9 cellular contexts compared by ENCODE assay signal in genomic region chr7:45088146-45088701, GRCh38. TPM values are rescaled to one million over a fixed set of nuclear protein-coding genes. Genes with fewer than 3 reads are reported as not detected.
A peak's percentile ranks its signal among the peaks of the same experiment; 100 is the strongest.
DNase-seq lines count a peak whose midpoint lies in the region; ATAC-seq and TF ChIP-seq lines count a peak whose summit lies in the region.
"Had no signal": no experiment of that assay in that cellular context is flagged by ENCODE, and none has a peak within 500 bp of the region (broad histone marks: within the 10 kb centered on the region; RNA-seq: fewer than 3 reads in every experiment).

No MANE protein-coding gene starts in this region.

- no peaks in the 10 kb centered on the region for H3K4me1 ChIP-seq in cardiac muscle cell (ENCODE audit: low read depth)
- peaks cover 5 to 24% (median 22%) of the 10 kb centered on the region in 4 donors for H3K4me1 ChIP-seq in esophagus muscularis mucosa
- H3K4me1 ChIP-seq in neural progenitor cell, result peaks cover 6% of the 10 kb centered on the region
- H3K4me1 ChIP-seq in aorta (ENCODE audit: control insufficient read depth in 1 of 2, insufficient read depth in 2 of 2, low read length in 2 of 2), result no peaks in the 10 kb centered on the region

- no peaks in the 10 kb centered on the region for H3K36me3 Mint-ChIP-seq in neural progenitor cell

- H3K36me3 ChIP-seq in cardiac muscle cell, result no peaks in the 10 kb centered on the region
- H3K36me3 ChIP-seq in esophagus muscularis mucosa, result peaks cover 0 to 13% (median 5%) of the 10 kb centered on the region in 4 donors
- H3K36me3 ChIP-seq in neural progenitor cell, result no peaks in the 10 kb centered on the region
- no peaks in the 10 kb centered on the region for H3K36me3 ChIP-seq in aorta (ENCODE audit: control insufficient read depth in 1 of 2, insufficient read depth in 2 of 2, low read length in 1 of 2)

- no peak for TF ChIP-seq CTCF in cardiac muscle cell (IDR thresholded peaks at IDR 0.05; ENCODE audit: low read depth, low read length)
- no peak for TF ChIP-seq CTCF in esophagus muscularis mucosa (IDR thresholded peaks at IDR 0.05)
- TF ChIP-seq CTCF in neural progenitor cell (IDR thresholded peaks at IDR 0.05), result no peak

- peaks cover 16% of the 10 kb centered on the region for H3K4me1 Mint-ChIP-seq in neural progenitor cell

- H3F3A ChIP-seq in neural progenitor cell (ENCODE audit: low read depth), result peaks cover 3% of the 10 kb centered on the region

- H3K27me3 Mint-ChIP-seq in neural progenitor cell (ENCODE audit: insufficient read depth, low read depth), result peaks cover 10% of the 10 kb centered on the region

- H3K4me3 Mint-ChIP-seq in neural progenitor cell, result peak overlapping the region; percentile 78

- H3K4me3 ChIP-seq in cardiac muscle cell (peak overlapping the region; percentile 37), esophagus muscularis mucosa (peak overlapping the region; percentile 68 to 81 (median 76)), neural progenitor cell (peak overlapping the region; percentile 77), aorta (ENCODE audit: low read length in 2 of 2) (peak overlapping the region; percentile 42 to 46)

- H2AFZ ChIP-seq in neural progenitor cell (replicated peaks), result peak overlapping the region; percentile 96

- no peak overlapping the region for H3K27ac Mint-ChIP-seq in neural progenitor cell

- TF ChIP-seq EP300 in esophagus muscularis mucosa (IDR thresholded peaks at IDR 0.05), result no peak

- no peak for TF ChIP-seq POLR2A in esophagus muscularis mucosa (IDR thresholded peaks at IDR 0.05; ENCODE audit: low read depth)

- no peaks in the 10 kb centered on the region for H3K79me2 ChIP-seq in neural progenitor cell (ENCODE audit: low read depth)

- intact Hi-C loops in Right ventricle myocardium inferior (cut with DNase I), result no loop called here
- intact Hi-C loops in esophagus muscularis mucosa (cut with DNase I), result loop anchor here (10.0 kb wide), 1 partner anchor 83 kb away; the partner anchor contains the start of gene CCM2
- intact Hi-C loops in aorta (cut with DNase I), result no loop called here

- H3K9me3 ChIP-seq in cardiac muscle cell (ENCODE audit: low read depth) (no peaks in the 10 kb centered on the region), esophagus muscularis mucosa (no peaks in the 10 kb centered on the region), neural progenitor cell (ENCODE audit: low read depth) (no peaks in the 10 kb centered on the region), aorta (ENCODE audit: control insufficient read depth, low read length) (no peaks in the 10 kb centered on the region)

- ATAC-seq in Right ventricle myocardium inferior (no peak), aorta (ENCODE audit: low FRiP score) (peak; percentile 15)

- peaks cover 5% of the 10 kb centered on the region for H4K20me1 ChIP-seq in neural progenitor cell (ENCODE audit: low read depth)

- H3K27me3 ChIP-seq in cardiac muscle cell (peaks cover 28% of the 10 kb centered on the region), esophagus muscularis mucosa (no peaks in the 10 kb centered on the region), neural progenitor cell (peaks cover 30% of the 10 kb centered on the region), aorta (ENCODE audit: control insufficient read depth in 1 of 2, insufficient read depth in 2 of 2, low read length in 1 of 2) (no peaks in the 10 kb centered on the region)

- peak overlapping the region; percentile 92 for H3K4me2 ChIP-seq in neural progenitor cell

- no peak overlapping the region for H3K9ac ChIP-seq in neural progenitor cell

- no peak for DNase-seq in cardiac muscle cell (ENCODE audit: low read depth in 1 of 2, low spot score in 1 of 2)
- no peak for DNase-seq in Right ventricle myocardium inferior (ENCODE audit: missing footprints)
- DNase-seq in esophagus muscularis mucosa (ENCODE audit: extremely low spot score), result no peak
- peak; percentile 40 for DNase-seq in neural progenitor cell (ENCODE audit: low spot score)
- peak in 1 of 2 donors; percentile 76 for DNase-seq in aorta
- no peak for DNase-seq in NAMALWA (ENCODE audit: low spot score)
- no peak for DNase-seq in NCI-H1436 treated with DMSO at 0.1 percent for 48 hours (lab: John Stamatoyannopoulos, UW)
- DNase-seq in LoVo (ENCODE audit: low spot score), result no peak
- DNase-seq: NCI-H524 treated with DMSO at 0.1 percent for 48 hours had no signal

- H3K27ac ChIP-seq in cardiac muscle cell (no peak overlapping the region), esophagus muscularis mucosa (replicated peaks in 1 of 4) (peak overlapping the region; percentile 84 to 88 (median 86)), neural progenitor cell (no peak overlapping the region), aorta (ENCODE audit: low read depth in 1 of 2, low read length in 2 of 2) (peak overlapping the region in 1 of 2 donors; percentile 18)

- H3K9me3 Mint-ChIP-seq in neural progenitor cell, result peaks cover 3% of the 10 kb centered on the region

- 31% methylated on average over 15 of the region's 29 CpGs for WGBS in esophagus muscularis mucosa
- 10 to 15% methylated on average over 29 of the region's 29 CpGs for WGBS in aorta, 2 donors

RNA-seq across cellular contexts. Expression of gene NACAD, which starts 0.5 kb away (rescaled TPM):
- 1.2 and 2.1 TPM in 2 replicates for total RNA-seq in cardiac muscle cell
- 1.3 and 1.4 TPM in 2 replicates for polyA plus RNA-seq in cardiac muscle cell
- total RNA-seq in Right ventricle myocardium inferior, result 6.0 TPM
- 10 to 100 TPM in 2 of 4 donors, 1 to 10 TPM in 2; 7.3 to 15.5 (median 10.8) TPM for total RNA-seq in esophagus muscularis mucosa
- total RNA-seq in neural progenitor cell (ENCODE audit: low replicate concordance), result 0.39 and 1.5 TPM in 2 replicates
- total RNA-seq in aorta, result 10 to 100 TPM; 10.0 to 15.7 TPM
- polyA plus RNA-seq in aorta, result 10 to 100 TPM in 1 of 2 donors, 1 to 10 TPM in 1; 1.3 to 15.4 TPM

RNA-seq across cellular contexts. Expression of gene TBRG4, which starts 23.3 kb away (rescaled TPM):
- total RNA-seq in cardiac muscle cell (74.3 and 74.4 TPM in 2 replicates), Right ventricle myocardium inferior (82.4 TPM), esophagus muscularis mucosa (10 to 100 TPM; 45.7 to 60.1 (median 53.7) TPM), neural progenitor cell (ENCODE audit: low replicate concordance) (32.2 and 63.7 TPM in 2 replicates), aorta (10 to 100 TPM; 35.0 to 41.4 TPM)
- polyA plus RNA-seq in cardiac muscle cell (67.9 and 74.2 TPM in 2 replicates), aorta (10 to 100 TPM; 14.4 to 41.8 TPM)

Comparison
In these comparisons a context has a peak if more than half of its experiments do, and no peak if none do; other contexts are left out.
1. H3K27ac ChIP-seq: peak in esophagus muscularis mucosa (4 of 4); none in cardiac muscle cell (single experiment) and neural progenitor cell (single experiment).
2. Peak in every context shown above with its lines, with median percentiles within 50 percentile points of each other: H3K4me3 ChIP-seq.